ENCODE assay signal across 1 cellular context in the genomic region with DNA sequence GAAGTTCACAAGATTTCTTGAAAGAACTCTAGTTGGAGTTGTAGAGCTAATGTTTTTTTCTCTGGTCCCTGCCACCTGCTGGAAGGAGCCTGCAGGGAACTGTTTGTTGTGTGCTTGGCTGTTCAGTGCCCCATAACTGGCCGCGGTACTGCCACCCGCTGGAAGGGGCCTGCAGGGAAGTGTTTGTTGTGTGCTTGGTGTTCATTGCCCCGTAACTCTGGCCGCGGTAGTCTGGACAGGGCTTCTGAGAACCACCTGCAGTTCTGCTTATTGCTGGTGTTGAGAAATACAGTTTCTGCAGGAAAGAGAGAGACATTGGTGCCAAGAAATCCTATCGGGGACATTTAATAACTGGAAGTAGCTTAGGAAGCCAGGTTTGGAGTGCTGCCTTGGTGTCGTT.
TF ChIP-seq lines count a peak whose summit lies in the region.

No MANE protein-coding gene starts in this region.

TF ChIP-seq in HepG2, 621 proteins besides CTCF, POLR2A, EP300 and RAD21 (continued from another document and continues in another):
- TF ChIP-seq, protein P1, sequence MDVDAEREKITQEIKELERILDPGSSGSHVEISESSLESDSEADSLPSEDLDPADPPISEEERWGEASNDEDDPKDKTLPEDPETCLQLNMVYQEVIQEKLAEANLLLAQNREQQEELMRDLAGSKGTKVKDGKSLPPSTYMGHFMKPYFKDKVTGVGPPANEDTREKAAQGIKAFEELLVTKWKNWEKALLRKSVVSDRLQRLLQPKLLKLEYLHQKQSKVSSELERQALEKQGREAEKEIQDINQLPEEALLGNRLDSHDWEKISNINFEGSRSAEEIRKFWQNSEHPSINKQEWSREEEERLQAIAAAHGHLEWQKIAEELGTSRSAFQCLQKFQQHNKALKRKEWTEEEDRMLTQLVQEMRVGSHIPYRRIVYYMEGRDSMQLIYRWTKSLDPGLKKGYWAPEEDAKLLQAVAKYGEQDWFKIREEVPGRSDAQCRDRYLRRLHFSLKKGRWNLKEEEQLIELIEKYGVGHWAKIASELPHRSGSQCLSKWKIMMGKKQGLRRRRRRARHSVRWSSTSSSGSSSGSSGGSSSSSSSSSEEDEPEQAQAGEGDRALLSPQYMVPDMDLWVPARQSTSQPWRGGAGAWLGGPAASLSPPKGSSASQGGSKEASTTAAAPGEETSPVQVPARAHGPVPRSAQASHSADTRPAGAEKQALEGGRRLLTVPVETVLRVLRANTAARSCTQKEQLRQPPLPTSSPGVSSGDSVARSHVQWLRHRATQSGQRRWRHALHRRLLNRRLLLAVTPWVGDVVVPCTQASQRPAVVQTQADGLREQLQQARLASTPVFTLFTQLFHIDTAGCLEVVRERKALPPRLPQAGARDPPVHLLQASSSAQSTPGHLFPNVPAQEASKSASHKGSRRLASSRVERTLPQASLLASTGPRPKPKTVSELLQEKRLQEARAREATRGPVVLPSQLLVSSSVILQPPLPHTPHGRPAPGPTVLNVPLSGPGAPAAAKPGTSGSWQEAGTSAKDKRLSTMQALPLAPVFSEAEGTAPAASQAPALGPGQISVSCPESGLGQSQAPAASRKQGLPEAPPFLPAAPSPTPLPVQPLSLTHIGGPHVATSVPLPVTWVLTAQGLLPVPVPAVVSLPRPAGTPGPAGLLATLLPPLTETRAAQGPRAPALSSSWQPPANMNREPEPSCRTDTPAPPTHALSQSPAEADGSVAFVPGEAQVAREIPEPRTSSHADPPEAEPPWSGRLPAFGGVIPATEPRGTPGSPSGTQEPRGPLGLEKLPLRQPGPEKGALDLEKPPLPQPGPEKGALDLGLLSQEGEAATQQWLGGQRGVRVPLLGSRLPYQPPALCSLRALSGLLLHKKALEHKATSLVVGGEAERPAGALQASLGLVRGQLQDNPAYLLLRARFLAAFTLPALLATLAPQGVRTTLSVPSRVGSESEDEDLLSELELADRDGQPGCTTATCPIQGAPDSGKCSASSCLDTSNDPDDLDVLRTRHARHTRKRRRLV (CRISPR knock-in tag; IDR thresholded peaks at IDR 0.05): no peak
- TF ChIP-seq ZNF33B (CRISPR knock-in tag; IDR thresholded peaks at IDR 0.05) (no peak), KAT7 (CRISPR knock-in tag; IDR thresholded peaks at IDR 0.05; ENCODE audit: borderline replicate concordance) (peak; percentile 54; the same call in 1 of the 2 replicates), FOXO1 (CRISPR knock-in tag; IDR thresholded peaks at IDR 0.05) (0 out of 2 replicates have a peak, but pooled peaks have one; percentile 41), TARDBP (CRISPR knock-in tag; IDR thresholded peaks at IDR 0.05) (peak; percentile 35; the same call in 1 of the 2 replicates), KMT2A (CRISPR knock-in tag; IDR thresholded peaks at IDR 0.05) (no peak), ESRRA (CRISPR knock-in tag; IDR thresholded peaks at IDR 0.05; ENCODE audit: low read depth) (no peak), GATAD2A (CRISPR knock-in tag; IDR thresholded peaks at IDR 0.05) (peak; percentile 59; the same call in 1 of the 2 replicates), ZNF180 (CRISPR knock-in tag; IDR thresholded peaks at IDR 0.05; ENCODE audit: borderline replicate concordance, low read depth) (no peak), ZNF614 (CRISPR knock-in tag; IDR thresholded peaks at IDR 0.05; ENCODE audit: borderline replicate concordance) (peak; percentile 48; the same call in 1 of the 2 replicates), ZNF660 (CRISPR knock-in tag; IDR thresholded peaks at IDR 0.05; ENCODE audit: borderline replicate concordance, low read depth) (no peak), ELF1 (CRISPR knock-in tag; IDR thresholded peaks at IDR 0.05) (no peak; the same call in 1 of the 2 replicates), ZNF205 (CRISPR knock-in tag; IDR thresholded peaks at IDR 0.05) (peak; percentile 49; the same call in 1 of the 2 replicates), ZNF292 (CRISPR knock-in tag; IDR thresholded peaks at IDR 0.05; ENCODE audit: borderline replicate concordance, low read depth) (peak; percentile 43; the same call in 1 of the 2 replicates), SOX6 (IDR thresholded peaks at IDR 0.05) (no peak), SOX6 (CRISPR knock-in tag; IDR thresholded peaks at IDR 0.05) (peak; percentile 31; the same call in 1 of the 2 replicates), ZBTB38 (CRISPR knock-in tag; IDR thresholded peaks at IDR 0.05) (peak; percentile 69; the same call in 1 of the 2 replicates), ZFAT (CRISPR knock-in tag; conservative IDR thresholded peaks at IDR 0.05) (no peak), HNF4A (CRISPR knock-in tag; IDR thresholded peaks at IDR 0.05) (0 out of 2 replicates have a peak, but pooled peaks have one; percentile 29), ZNF556 (CRISPR knock-in tag; IDR thresholded peaks at IDR 0.05; ENCODE audit: borderline replicate concordance) (no peak), ZSCAN31 (CRISPR knock-in tag; IDR thresholded peaks at IDR 0.05; ENCODE audit: low read depth) (no peak), ZKSCAN8 (CRISPR knock-in tag; IDR thresholded peaks at IDR 0.05; ENCODE audit: borderline replicate concordance) (peak; percentile 55; the same call in 1 of the 2 replicates), ZFY (CRISPR knock-in tag; IDR thresholded peaks at IDR 0.05) (peak; percentile 28), REXO4 (CRISPR knock-in tag; IDR thresholded peaks at IDR 0.05; ENCODE audit: borderline replicate concordance) (no peak), GABPA (IDR thresholded peaks at IDR 0.05; ENCODE audit: low read depth, low read length) (no peak), GABPA (CRISPR knock-in tag; IDR thresholded peaks at IDR 0.05; ENCODE audit: low read depth) (no peak), ZSCAN21 (CRISPR knock-in tag; IDR thresholded peaks at IDR 0.05; ENCODE audit: borderline replicate concordance) (peak; percentile 70; the same call in 1 of the 2 replicates)
- TF ChIP-seq, protein P2, sequence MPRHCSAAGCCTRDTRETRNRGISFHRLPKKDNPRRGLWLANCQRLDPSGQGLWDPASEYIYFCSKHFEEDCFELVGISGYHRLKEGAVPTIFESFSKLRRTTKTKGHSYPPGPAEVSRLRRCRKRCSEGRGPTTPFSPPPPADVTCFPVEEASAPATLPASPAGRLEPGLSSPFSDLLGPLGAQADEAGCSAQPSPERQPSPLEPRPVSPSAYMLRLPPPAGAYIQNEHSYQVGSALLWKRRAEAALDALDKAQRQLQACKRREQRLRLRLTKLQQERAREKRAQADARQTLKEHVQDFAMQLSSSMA (CRISPR knock-in tag; IDR thresholded peaks at IDR 0.05): 0 out of 2 replicates have a peak, but pooled peaks have one; percentile 38
- TF ChIP-seq, protein P3, sequence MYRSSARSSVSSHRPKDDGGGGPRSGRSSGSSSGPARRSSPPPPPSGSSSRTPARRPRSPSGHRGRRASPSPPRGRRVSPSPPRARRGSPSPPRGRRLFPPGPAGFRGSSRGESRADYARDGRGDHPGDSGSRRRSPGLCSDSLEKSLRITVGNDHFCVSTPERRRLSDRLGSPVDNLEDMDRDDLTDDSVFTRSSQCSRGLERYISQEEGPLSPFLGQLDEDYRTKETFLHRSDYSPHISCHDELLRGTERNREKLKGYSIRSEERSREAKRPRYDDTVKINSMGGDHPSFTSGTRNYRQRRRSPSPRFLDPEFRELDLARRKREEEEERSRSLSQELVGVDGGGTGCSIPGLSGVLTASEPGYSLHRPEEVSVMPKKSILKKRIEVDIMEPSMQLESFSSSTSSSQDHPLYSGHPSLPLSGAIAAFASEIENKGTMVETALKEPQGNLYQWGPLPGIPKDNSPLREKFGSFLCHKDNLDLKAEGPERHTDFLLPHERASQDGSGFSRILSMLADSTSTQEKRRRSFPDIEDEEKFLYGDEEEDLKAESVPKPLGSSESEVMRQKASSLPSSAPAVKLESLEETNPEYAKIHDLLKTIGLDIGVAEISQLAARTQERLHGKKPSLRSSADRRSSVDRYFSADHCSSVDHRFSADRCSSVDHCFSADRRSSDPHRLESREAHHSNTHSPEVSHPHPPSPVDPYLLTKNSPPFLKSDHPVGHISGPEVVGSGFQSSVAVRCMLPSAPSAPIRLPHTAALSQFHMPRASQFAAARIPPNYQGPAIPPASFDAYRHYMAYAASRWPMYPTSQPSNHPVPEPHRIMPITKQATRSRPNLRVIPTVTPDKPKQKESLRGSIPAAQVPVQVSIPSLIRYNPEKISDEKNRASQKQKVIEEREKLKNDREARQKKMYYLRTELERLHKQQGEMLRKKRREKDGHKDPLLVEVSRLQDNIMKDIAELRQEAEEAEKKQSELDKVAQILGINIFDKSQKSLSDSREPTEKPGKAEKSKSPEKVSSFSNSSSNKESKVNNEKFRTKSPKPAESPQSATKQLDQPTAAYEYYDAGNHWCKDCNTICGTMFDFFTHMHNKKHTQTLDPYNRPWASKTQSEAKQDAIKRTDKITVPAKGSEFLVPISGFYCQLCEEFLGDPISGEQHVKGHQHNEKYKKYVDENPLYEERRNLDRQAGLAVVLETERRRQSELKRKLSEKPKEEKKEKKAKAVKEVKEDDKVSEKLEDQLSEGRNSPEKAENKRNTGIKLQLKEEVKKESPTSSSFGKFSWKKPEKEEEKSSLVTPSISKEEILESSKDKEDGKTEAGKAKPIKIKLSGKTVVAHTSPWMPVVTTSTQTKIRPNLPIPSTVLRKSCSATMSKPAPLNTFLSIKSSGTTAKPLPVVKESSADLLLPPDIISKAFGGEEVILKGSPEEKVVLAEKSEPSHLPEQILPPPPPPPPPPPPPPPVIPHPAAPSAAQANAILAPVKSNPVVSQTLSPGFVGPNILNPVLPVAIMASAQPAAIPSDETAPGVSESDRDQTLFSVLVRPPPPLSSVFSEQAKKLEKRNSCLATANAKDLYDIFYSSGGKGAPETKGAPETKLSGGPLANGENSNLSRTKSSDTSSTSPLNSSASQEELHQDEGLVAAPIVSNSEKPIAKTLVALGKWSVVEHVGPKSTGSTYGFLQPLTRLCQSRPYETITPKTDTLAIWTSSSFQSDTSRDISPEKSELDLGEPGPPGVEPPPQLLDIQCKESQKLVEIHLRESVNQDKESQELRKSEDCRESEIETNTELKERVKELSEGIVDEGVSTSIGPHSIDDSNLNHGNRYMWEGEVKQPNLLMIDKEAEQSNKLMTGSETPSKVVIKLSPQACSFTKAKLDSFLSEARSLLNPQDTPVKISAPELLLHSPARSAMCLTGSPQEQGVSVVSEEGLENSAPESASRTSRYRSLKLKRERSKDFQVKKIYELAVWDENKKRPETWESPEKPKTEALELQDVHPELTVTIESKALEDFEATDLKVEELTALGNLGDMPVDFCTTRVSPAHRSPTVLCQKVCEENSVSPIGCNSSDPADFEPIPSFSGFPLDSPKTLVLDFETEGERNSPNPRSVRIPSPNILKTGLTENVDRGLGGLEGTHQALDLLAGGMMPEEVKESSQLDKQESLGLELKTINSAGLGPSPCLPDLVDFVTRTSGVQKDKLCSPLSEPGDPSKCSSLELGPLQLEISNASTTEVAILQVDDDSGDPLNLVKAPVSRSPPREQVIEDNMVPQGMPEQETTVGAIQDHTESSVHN (CRISPR knock-in tag; IDR thresholded peaks at IDR 0.05): no peak
- TF ChIP-seq, protein P4, sequence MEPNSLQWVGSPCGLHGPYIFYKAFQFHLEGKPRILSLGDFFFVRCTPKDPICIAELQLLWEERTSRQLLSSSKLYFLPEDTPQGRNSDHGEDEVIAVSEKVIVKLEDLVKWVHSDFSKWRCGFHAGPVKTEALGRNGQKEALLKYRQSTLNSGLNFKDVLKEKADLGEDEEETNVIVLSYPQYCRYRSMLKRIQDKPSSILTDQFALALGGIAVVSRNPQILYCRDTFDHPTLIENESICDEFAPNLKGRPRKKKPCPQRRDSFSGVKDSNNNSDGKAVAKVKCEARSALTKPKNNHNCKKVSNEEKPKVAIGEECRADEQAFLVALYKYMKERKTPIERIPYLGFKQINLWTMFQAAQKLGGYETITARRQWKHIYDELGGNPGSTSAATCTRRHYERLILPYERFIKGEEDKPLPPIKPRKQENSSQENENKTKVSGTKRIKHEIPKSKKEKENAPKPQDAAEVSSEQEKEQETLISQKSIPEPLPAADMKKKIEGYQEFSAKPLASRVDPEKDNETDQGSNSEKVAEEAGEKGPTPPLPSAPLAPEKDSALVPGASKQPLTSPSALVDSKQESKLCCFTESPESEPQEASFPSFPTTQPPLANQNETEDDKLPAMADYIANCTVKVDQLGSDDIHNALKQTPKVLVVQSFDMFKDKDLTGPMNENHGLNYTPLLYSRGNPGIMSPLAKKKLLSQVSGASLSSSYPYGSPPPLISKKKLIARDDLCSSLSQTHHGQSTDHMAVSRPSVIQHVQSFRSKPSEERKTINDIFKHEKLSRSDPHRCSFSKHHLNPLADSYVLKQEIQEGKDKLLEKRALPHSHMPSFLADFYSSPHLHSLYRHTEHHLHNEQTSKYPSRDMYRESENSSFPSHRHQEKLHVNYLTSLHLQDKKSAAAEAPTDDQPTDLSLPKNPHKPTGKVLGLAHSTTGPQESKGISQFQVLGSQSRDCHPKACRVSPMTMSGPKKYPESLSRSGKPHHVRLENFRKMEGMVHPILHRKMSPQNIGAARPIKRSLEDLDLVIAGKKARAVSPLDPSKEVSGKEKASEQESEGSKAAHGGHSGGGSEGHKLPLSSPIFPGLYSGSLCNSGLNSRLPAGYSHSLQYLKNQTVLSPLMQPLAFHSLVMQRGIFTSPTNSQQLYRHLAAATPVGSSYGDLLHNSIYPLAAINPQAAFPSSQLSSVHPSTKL (CRISPR knock-in tag; IDR thresholded peaks at IDR 0.05): peak; percentile 53
- TF ChIP-seq, protein P5, sequence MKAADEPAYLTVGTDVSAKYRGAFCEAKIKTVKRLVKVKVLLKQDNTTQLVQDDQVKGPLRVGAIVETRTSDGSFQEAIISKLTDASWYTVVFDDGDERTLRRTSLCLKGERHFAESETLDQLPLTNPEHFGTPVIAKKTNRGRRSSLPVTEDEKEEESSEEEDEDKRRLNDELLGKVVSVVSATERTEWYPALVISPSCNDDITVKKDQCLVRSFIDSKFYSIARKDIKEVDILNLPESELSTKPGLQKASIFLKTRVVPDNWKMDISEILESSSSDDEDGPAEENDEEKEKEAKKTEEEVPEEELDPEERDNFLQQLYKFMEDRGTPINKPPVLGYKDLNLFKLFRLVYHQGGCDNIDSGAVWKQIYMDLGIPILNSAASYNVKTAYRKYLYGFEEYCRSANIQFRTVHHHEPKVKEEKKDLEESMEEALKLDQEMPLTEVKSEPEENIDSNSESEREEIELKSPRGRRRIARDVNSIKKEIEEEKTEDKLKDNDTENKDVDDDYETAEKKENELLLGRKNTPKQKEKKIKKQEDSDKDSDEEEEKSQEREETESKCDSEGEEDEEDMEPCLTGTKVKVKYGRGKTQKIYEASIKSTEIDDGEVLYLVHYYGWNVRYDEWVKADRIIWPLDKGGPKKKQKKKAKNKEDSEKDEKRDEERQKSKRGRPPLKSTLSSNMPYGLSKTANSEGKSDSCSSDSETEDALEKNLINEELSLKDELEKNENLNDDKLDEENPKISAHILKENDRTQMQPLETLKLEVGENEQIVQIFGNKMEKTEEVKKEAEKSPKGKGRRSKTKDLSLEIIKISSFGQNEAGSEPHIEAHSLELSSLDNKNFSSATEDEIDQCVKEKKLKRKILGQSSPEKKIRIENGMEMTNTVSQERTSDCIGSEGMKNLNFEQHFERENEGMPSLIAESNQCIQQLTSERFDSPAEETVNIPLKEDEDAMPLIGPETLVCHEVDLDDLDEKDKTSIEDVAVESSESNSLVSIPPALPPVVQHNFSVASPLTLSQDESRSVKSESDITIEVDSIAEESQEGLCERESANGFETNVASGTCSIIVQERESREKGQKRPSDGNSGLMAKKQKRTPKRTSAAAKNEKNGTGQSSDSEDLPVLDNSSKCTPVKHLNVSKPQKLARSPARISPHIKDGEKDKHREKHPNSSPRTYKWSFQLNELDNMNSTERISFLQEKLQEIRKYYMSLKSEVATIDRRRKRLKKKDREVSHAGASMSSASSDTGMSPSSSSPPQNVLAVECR (CRISPR knock-in tag; IDR thresholded peaks at IDR 0.05; ENCODE audit: borderline replicate concordance): peak; percentile 50; the same call in 1 of the 2 replicates
